24 cellular contexts compared by ENCODE assay signal in genomic region chr22:38115423-38116205, GRCh38. TPM values are rescaled to one million over a fixed set of nuclear protein-coding genes. Genes with fewer than 3 reads are reported as not detected.
DNase-seq lines count a peak whose midpoint lies in the region; ATAC-seq, FAIRE-seq and TF ChIP-seq lines count a peak whose summit lies in the region.
"Had no signal": no experiment of that assay in that cellular context is flagged by ENCODE, and none has a peak within 500 bp of the region (broad histone marks: within the 10 kb centered on the region; RNA-seq: fewer than 3 reads in every experiment).

No MANE protein-coding gene starts in this region.

- CTCF ChIA-PET in HepG2 (lab: Yijun Ruan, JAX; ENCODE audit: low intra/inter-chr PET ratio, low total read pairs): no interaction called here

- H3K9ac ChIP-seq in HepG2 (ENCODE audit: insufficient read depth, low read depth, low read length) (no peak overlapping the region), trophoblast cell (ENCODE audit: low read length) (no peak overlapping the region)
- H3K9ac ChIP-seq: GM23248 had no signal

- H3K4me3 ChIP-seq in HepG2 (replicated peaks in 1 of 3; ENCODE audit: insufficient read depth in 1 of 3, low read depth in 2 of 3, low read length in 3 of 3) (no peak overlapping the region), trophoblast cell (ENCODE audit: low read depth, low read length) (no peak overlapping the region)
- H3K4me3 ChIP-seq: GM23248, SK-N-MC had no signal

- H2AFZ ChIP-seq in HepG2 (ENCODE audit: low read length): no peak overlapping the region
- H2AFZ ChIP-seq in trophoblast cell (ENCODE audit: insufficient read depth, low read length, poor library complexity): no peak overlapping the region
- H2AFZ ChIP-seq: GM23248 had no signal

- TF ChIP-seq CTCF in HepG2 (CRISPR knock-in tag; IDR thresholded peaks at IDR 0.05): no peak

- no TSS peak for BruUV-seq in HepG2 (replicated peaks; lab: Mats Ljungman, UMichigan)

- H3K18ac ChIP-seq in trophoblast cell (ENCODE audit: low read length): no peak overlapping the region

- H3K36me3 ChIP-seq in HepG2 (replicated peaks in 1 of 2; ENCODE audit: control insufficient read depth in 1 of 2, insufficient read depth in 2 of 2, low read length in 2 of 2) (no peaks in the 10 kb centered on the region), trophoblast cell (ENCODE audit: control insufficient read depth in 1 of 2, insufficient read depth in 2 of 2, low read length in 2 of 2) (no peaks in the 10 kb centered on the region)

- H4K12ac ChIP-seq in trophoblast cell (ENCODE audit: low read depth, low read length): no peak overlapping the region

- H2BK5ac ChIP-seq in trophoblast cell (ENCODE audit: low read depth, low read length, poor library complexity): no peak overlapping the region

- no peak overlapping the region for H3K27ac ChIP-seq in HepG2 (ENCODE audit: extremely low read length, insufficient read depth, low read length)
- no peak overlapping the region for H3K27ac ChIP-seq in trophoblast cell (ENCODE audit: low read depth, low read length)
- H3K27ac ChIP-seq: GM23248, SK-N-MC had no signal

- POLR2A ChIA-PET in HepG2 (lab: Yijun Ruan, JAX): no interaction called here

- intact Hi-C loops in HepG2 (cut with micrococcal nuclease; ENCODE audit: unreplicated experiment): no loop called here

- no peak for FAIRE-seq in HepG2 (lab: Jason Lieb, UNC)
- FAIRE-seq: GM12891 had no signal

- DNase-seq in NCI-H446 (lab: John Stamatoyannopoulos, UW) (peak; percentile 18 to 72), cerebellar cortex (ENCODE audit: low spot score) (peak; percentile 60), HepG2 (ENCODE audit: low spot score) (no peak), retina (peak; percentile 29), NCI-H2081 treated with DMSO at 0.1 percent for 48 hours (lab: John Stamatoyannopoulos, UW) (no peak), trophoblast cell (no peak), NCI-H1436 (lab: John Stamatoyannopoulos, UW) (no peak)
- no peak for DNase-seq in activated T-cell treated with anti-CD3 and anti-CD28 coated beads, Interleukin-2, amount 50 U/mL, for 48 hours
- DNase-seq: CD4-positive, alpha-beta T cell; COR-L47; DMS79; GM23248; HCEC 1CT; KBM-7; NCI-H1092; NCI-H1436 treated with DMSO at 0.1 percent for 48 hours; NCI-H1930; NCI-H226; NCI-H524 treated with DMSO at 0.1 percent for 48 hours; PC-3; SHP77 treated with DMSO at 0.1 percent for 48 hours had no signal

- no peak overlapping the region for H4K91ac ChIP-seq in trophoblast cell (ENCODE audit: low read depth, low read length)

- no peak for ATAC-seq in HepG2
- ATAC-seq: PC-3 had no signal

- no peak overlapping the region for H3K14ac ChIP-seq in trophoblast cell (ENCODE audit: low read length)

- H3K4me1 ChIP-seq in HepG2 (ENCODE audit: insufficient read depth, low read length) (peaks cover 33% of the 10 kb centered on the region), trophoblast cell (ENCODE audit: control insufficient read depth in 1 of 2, insufficient read depth in 2 of 2, low read length in 2 of 2) (peaks cover 2 to 3% of the 10 kb centered on the region in 2 experiments)

- WGBS in HepG2 (ENCODE audit: low lambda C conversion rate): 84% methylated on average over 11 of the region's 31 CpGs
- no CpG with 5 or more reads among the region's 31 CpGs for WGBS in trophoblast cell (ENCODE audit: extremely low coverage, insufficient coverage, insufficient read length)

- H3K23ac ChIP-seq in trophoblast cell (ENCODE audit: low read length): no peak overlapping the region

- H3K4me2 ChIP-seq in HepG2 (ENCODE audit: low read depth, low read length) (no peak overlapping the region), trophoblast cell (ENCODE audit: low read length) (no peak overlapping the region)

- no peak for TF ChIP-seq POLR2A in HepG2 (IDR thresholded peaks at IDR 0.05; ENCODE audit: insufficient read depth in 1 of 2, low read depth in 2 of 2, low read length in 2 of 2)

- no peak overlapping the region for H4K8ac ChIP-seq in trophoblast cell (ENCODE audit: low read depth, low read length)

- no peak for TF ChIP-seq EP300 in HepG2 (IDR thresholded peaks at IDR 0.05; ENCODE audit: low read depth in 2 of 2, low read length in 2 of 2)
- TF ChIP-seq EP300 in HepG2 (CRISPR knock-in tag; IDR thresholded peaks at IDR 0.05; ENCODE audit: borderline replicate concordance): no peak

- H3K9me3 ChIP-seq in HepG2 (ENCODE audit: low read length): no peaks in the 10 kb centered on the region
- no peaks in the 10 kb centered on the region for H3K9me3 ChIP-seq in trophoblast cell (ENCODE audit: insufficient read depth, low read depth, low read length)

- no peak for TF ChIP-seq RAD21 in HepG2 (CRISPR knock-in tag; IDR thresholded peaks at IDR 0.05)

- H3K79me1 ChIP-seq in trophoblast cell (ENCODE audit: low read length): no peaks in the 10 kb centered on the region

- no peaks in the 10 kb centered on the region for H3K27me3 ChIP-seq in HepG2 (ENCODE audit: control insufficient read depth in 1 of 2, insufficient read depth in 2 of 2, low read length in 2 of 2)
- H3K27me3 ChIP-seq in trophoblast cell (ENCODE audit: insufficient read depth, low read length): no peaks in the 10 kb centered on the region

- no peak overlapping the region for H2AK5ac ChIP-seq in trophoblast cell (ENCODE audit: low read length)

- H3K4ac ChIP-seq in trophoblast cell (ENCODE audit: low read depth, low read length): no peak overlapping the region

- H2BK120ac ChIP-seq in trophoblast cell (ENCODE audit: insufficient read depth, low read length, poor library complexity): no peak overlapping the region

- no peak overlapping the region for H2BK12ac ChIP-seq in trophoblast cell (ENCODE audit: low read length)

- H3K79me2 ChIP-seq in HepG2 (ENCODE audit: insufficient read depth, low read length): no peaks in the 10 kb centered on the region
- no peaks in the 10 kb centered on the region for H3K79me2 ChIP-seq in trophoblast cell (ENCODE audit: control insufficient read depth, insufficient read depth, low read length, poor library complexity)

- H4K20me1 ChIP-seq in HepG2 (ENCODE audit: insufficient read depth, low read length): no peaks in the 10 kb centered on the region

- in situ Hi-C loops in HepG2 (cut with HindIII; ENCODE audit: extremely low pct_ligation_motif_present, low pct_unique_long_range_greater_than_20kb): loop anchor here (10.0 kb wide), 1 partner anchor 89 kb away; the partner anchor contains the start of gene MAFF

RNA-seq across cellular contexts. Expression of gene BAIAP2L2, which starts 5.1 kb away (rescaled TPM):
- total RNA-seq in HepG2 (2016; rRNA removed; fragmentation: Illumina TruSeq; extraction: Trizol): 3.0 and 4.4 TPM in 2 replicates
- total RNA-seq in HepG2 (2016; cell fraction: cytosol; rRNA removed; fragmentation: Illumina TruSeq; extraction: Trizol; ENCODE audit: low read depth): 2.2 and 2.3 TPM in 2 replicates
- total RNA-seq in HepG2 (2016; cell fraction: insoluble cytoplasmic fraction; rRNA removed; fragmentation: Illumina TruSeq; extraction: Trizol): 1.8 and 4.6 TPM in 2 replicates
- total RNA-seq in HepG2 (2016; cell fraction: membrane; rRNA removed; fragmentation: Illumina TruSeq; extraction: Trizol): 2.9 and 3.5 TPM in 2 replicates
- total RNA-seq in HepG2 (2016; cell fraction: nucleus; rRNA removed; fragmentation: Illumina TruSeq; extraction: Trizol): 3.9 and 4.3 TPM in 2 replicates
- 7.5 and 8.4 TPM in 2 replicates for polyA plus RNA-seq in HepG2 (2011; rRNA removed)
- polyA plus RNA-seq in HepG2 (2011; cell fraction: cytosol; rRNA removed): 3.0 and 4.7 TPM in 2 replicates
- 77.2 and 103 TPM in 2 replicates for polyA plus RNA-seq in HepG2 (2011; cell fraction: nucleus; rRNA removed)
- 5.6 and 7.7 TPM in 2 replicates for polyA plus RNA-seq in HepG2 (2012)
- 3.1 and 3.4 TPM in 2 replicates for polyA plus RNA-seq in HepG2 (2016; cell fraction: cytosol; fragmentation: Illumina TruSeq; extraction: Trizol; ENCODE audit: low read depth)
- polyA plus RNA-seq in HepG2 (2016; cell fraction: insoluble cytoplasmic fraction; fragmentation: Illumina TruSeq; extraction: Trizol; ENCODE audit: low read depth): 4.8 and 7.0 TPM in 2 replicates
- polyA plus RNA-seq in HepG2 (2016; cell fraction: membrane; fragmentation: Illumina TruSeq; extraction: Trizol; ENCODE audit: low read depth): 4.5 TPM in 2 replicates
- polyA plus RNA-seq in HepG2 (2016; cell fraction: nucleus; fragmentation: Illumina TruSeq; extraction: Trizol; ENCODE audit: insufficient read depth, low read depth): 34.3 and 34.8 TPM in 2 replicates
- polyA minus RNA-seq in HepG2 (2011; rRNA and poly(A)+ RNA removed; ENCODE audit: low replicate concordance): 0.23 and 3.8 TPM in 2 replicates
- polyA minus RNA-seq in HepG2 (2011; cell fraction: cytosol; rRNA and poly(A)+ RNA removed): 3.0 and 4.1 TPM in 2 replicates
- 4.5 and 5.1 TPM in 2 replicates for polyA minus RNA-seq in HepG2 (2011; cell fraction: nucleus; rRNA and poly(A)+ RNA removed)
- polyA plus RNA-seq in trophoblast cell (2013): 0.27 and 0.35 TPM in 2 replicates

RNA-seq across cellular contexts. Expression of gene SLC16A8, which starts 31.6 kb away (rescaled TPM):
- not detected in 2 replicates for total RNA-seq in HepG2 (2016; rRNA removed; fragmentation: Illumina TruSeq; extraction: Trizol)
- total RNA-seq in HepG2 (2016; cell fraction: cytosol; rRNA removed; fragmentation: Illumina TruSeq; extraction: Trizol; ENCODE audit: low read depth): not detected in 2 replicates
- not detected in 2 replicates for total RNA-seq in HepG2 (2016; cell fraction: insoluble cytoplasmic fraction; rRNA removed; fragmentation: Illumina TruSeq; extraction: Trizol)
- total RNA-seq in HepG2 (2016; cell fraction: membrane; rRNA removed; fragmentation: Illumina TruSeq; extraction: Trizol): not detected in 2 replicates
- not detected in 2 replicates for total RNA-seq in HepG2 (2016; cell fraction: nucleus; rRNA removed; fragmentation: Illumina TruSeq; extraction: Trizol)
- not detected in 2 replicates for polyA plus RNA-seq in HepG2 (2011; rRNA removed)
- polyA plus RNA-seq in HepG2 (2011; cell fraction: cytosol; rRNA removed): not detected in 2 replicates
- polyA plus RNA-seq in HepG2 (2011; cell fraction: nucleus; rRNA removed): not detected in 2 replicates
- 0.44 and 0.49 TPM in 2 replicates for polyA plus RNA-seq in HepG2 (2012)
- polyA plus RNA-seq in HepG2 (2016; cell fraction: cytosol; fragmentation: Illumina TruSeq; extraction: Trizol; ENCODE audit: low read depth): not detected in 2 replicates
- not detected in 2 replicates for polyA plus RNA-seq in HepG2 (2016; cell fraction: insoluble cytoplasmic fraction; fragmentation: Illumina TruSeq; extraction: Trizol; ENCODE audit: low read depth)
- not detected in 2 replicates for polyA plus RNA-seq in HepG2 (2016; cell fraction: membrane; fragmentation: Illumina TruSeq; extraction: Trizol; ENCODE audit: low read depth)
- not detected in 2 replicates for polyA plus RNA-seq in HepG2 (2016; cell fraction: nucleus; fragmentation: Illumina TruSeq; extraction: Trizol; ENCODE audit: insufficient read depth, low read depth)
- polyA minus RNA-seq in HepG2 (2011; rRNA and poly(A)+ RNA removed; ENCODE audit: low replicate concordance): not detected in 2 replicates
- not detected in 2 replicates for polyA minus RNA-seq in HepG2 (2011; cell fraction: cytosol; rRNA and poly(A)+ RNA removed)
- polyA minus RNA-seq in HepG2 (2011; cell fraction: nucleus; rRNA and poly(A)+ RNA removed): not detected in 2 replicates
- polyA plus RNA-seq in trophoblast cell (2013): 0.22 TPM in 1 of 2 replicates, not detected in the other
- total RNA-seq: CD4-positive, alpha-beta T cell; PC-3; RPMI7951 had no signal

RNA-seq across cellular contexts. Expression of gene PICK1, which starts 58.4 kb away (rescaled TPM):
- 16.0 and 19.3 TPM in 2 replicates for total RNA-seq in HepG2 (2016; rRNA removed; fragmentation: Illumina TruSeq; extraction: Trizol)
- total RNA-seq in HepG2 (2016; cell fraction: cytosol; rRNA removed; fragmentation: Illumina TruSeq; extraction: Trizol; ENCODE audit: low read depth): 5.2 and 7.0 TPM in 2 replicates
- 12.5 and 21.2 TPM in 2 replicates for total RNA-seq in HepG2 (2016; cell fraction: insoluble cytoplasmic fraction; rRNA removed; fragmentation: Illumina TruSeq; extraction: Trizol)
- 5.1 and 6.4 TPM in 2 replicates for total RNA-seq in HepG2 (2016; cell fraction: membrane; rRNA removed; fragmentation: Illumina TruSeq; extraction: Trizol)
- 23.0 and 24.4 TPM in 2 replicates for total RNA-seq in HepG2 (2016; cell fraction: nucleus; rRNA removed; fragmentation: Illumina TruSeq; extraction: Trizol)
- polyA plus RNA-seq in HepG2 (2011; rRNA removed): 25.3 and 28.9 TPM in 2 replicates
- polyA plus RNA-seq in HepG2 (2011; cell fraction: cytosol; rRNA removed): 16.7 and 22.6 TPM in 2 replicates
- polyA plus RNA-seq in HepG2 (2011; cell fraction: nucleus; rRNA removed): 156 and 186 TPM in 2 replicates
- 11.1 and 11.5 TPM in 2 replicates for polyA plus RNA-seq in HepG2 (2012)
- 1.6 and 2.0 TPM in 2 replicates for polyA plus RNA-seq in HepG2 (2016; cell fraction: cytosol; fragmentation: Illumina TruSeq; extraction: Trizol; ENCODE audit: low read depth)
- polyA plus RNA-seq in HepG2 (2016; cell fraction: insoluble cytoplasmic fraction; fragmentation: Illumina TruSeq; extraction: Trizol; ENCODE audit: low read depth): 13.6 and 16.4 TPM in 2 replicates
- polyA plus RNA-seq in HepG2 (2016; cell fraction: membrane; fragmentation: Illumina TruSeq; extraction: Trizol; ENCODE audit: low read depth): 2.3 and 3.1 TPM in 2 replicates
- polyA plus RNA-seq in HepG2 (2016; cell fraction: nucleus; fragmentation: Illumina TruSeq; extraction: Trizol; ENCODE audit: insufficient read depth, low read depth): 45.3 and 47.7 TPM in 2 replicates
- polyA minus RNA-seq in HepG2 (2011; rRNA and poly(A)+ RNA removed; ENCODE audit: low replicate concordance): 19.1 and 21.9 TPM in 2 replicates
- 5.4 and 6.4 TPM in 2 replicates for polyA minus RNA-seq in HepG2 (2011; cell fraction: cytosol; rRNA and poly(A)+ RNA removed)
- 26.1 and 32.8 TPM in 2 replicates for polyA minus RNA-seq in HepG2 (2011; cell fraction: nucleus; rRNA and poly(A)+ RNA removed)
- polyA plus RNA-seq in trophoblast cell (2013): 13.7 TPM in 2 replicates

Comparison
In these comparisons a context has a peak if more than half of its experiments do, and no peak if none do; other contexts are left out.
1. DNase-seq: peak in NCI-H446 (2 of 2), cerebellar cortex (single experiment) and retina (single experiment); none in HepG2 (single experiment), NCI-H2081 treated with DMSO at 0.1 percent for 48 hours (single experiment), trophoblast cell (0 of 2), activated T-cell treated with anti-CD3 and anti-CD28 coated beads, Interleukin-2, amount 50 U/mL, for 48 hours (0 of 2) and NCI-H1436 (single experiment).